In genomic region chrX:13716905-13717304, GRCh38 we compare ENCODE assay signal across 17 cellular contexts. TPM values are rescaled to one million over a fixed set of nuclear protein-coding genes. Genes with fewer than 3 reads are reported as not detected.
DNase-seq lines count a peak whose midpoint lies in the region; ATAC-seq and TF ChIP-seq lines count a peak whose summit lies in the region.
"Had no signal": no experiment of that assay in that cellular context is flagged by ENCODE, and none has a peak within 500 bp of the region (broad histone marks: within the 10 kb centered on the region; RNA-seq: fewer than 3 reads in every experiment).

No MANE protein-coding gene starts in this region.

- H3K4me3 Mint-ChIP-seq in Caco-2 (ENCODE audit: unreplicated experiment): no peak overlapping the region
- H3K4me3 Mint-ChIP-seq: naive B cell had no signal

- peaks cover 8% of the 10 kb centered on the region for H3K4me1 Mint-ChIP-seq in Caco-2 (ENCODE audit: low read depth, unreplicated experiment)

- no peaks in the 10 kb centered on the region for H3K27me3 Mint-ChIP-seq in Caco-2 (ENCODE audit: insufficient read depth, unreplicated experiment)
- H3K27me3 Mint-ChIP-seq: naive B cell had no signal

- TF ChIP-seq CTCF in AG04450 (IDR thresholded peaks at IDR 0.05; ENCODE audit: low read depth, low read length) (no peak), Caco-2 (IDR thresholded peaks at IDR 0.05; ENCODE audit: insufficient read depth in 1 of 2, low read depth in 1 of 2, low read length in 1 of 2, severe bottlenecking in 1 of 2, unreplicated experiment in 1 of 2) (no peak)

- no peaks in the 10 kb centered on the region for H3K9me3 Mint-ChIP-seq in Caco-2 (ENCODE audit: unreplicated experiment)
- H3K9me3 Mint-ChIP-seq: naive B cell had no signal

- peak overlapping the region; percentile 21 for H3K27ac ChIP-seq in AG04450 (ENCODE audit: low read depth, low read length)
- H3K27ac ChIP-seq: cardiac muscle cell, KMS-11 had no signal

- CTCF ChIA-PET in AG04450 (lab: Charles Lee) (no interaction called here), Caco-2 (lab: Charles Lee) (no interaction called here)

- H3K27me3 ChIP-seq in AG04450 (ENCODE audit: control insufficient read depth, insufficient read depth, low read length) (no peaks in the 10 kb centered on the region), Caco-2 (replicated peaks; ENCODE audit: control insufficient read depth, insufficient read depth, low read length) (no peaks in the 10 kb centered on the region)
- H3K27me3 ChIP-seq: cardiac muscle cell, right atrium auricular region had no signal

- H3K4me1 ChIP-seq in Caco-2: no peaks in the 10 kb centered on the region; the same call in 1 of the 2 replicates

- POLR2A ChIA-PET in AG04450 (lab: Yijun Ruan, JAX) (no interaction called here), Caco-2 (lab: Charles Lee) (no interaction called here)

- no peak overlapping the region for H3K27ac Mint-ChIP-seq in Caco-2 (ENCODE audit: unreplicated experiment)
- H3K27ac Mint-ChIP-seq: naive B cell had no signal

- no peaks in the 10 kb centered on the region for H3K36me3 ChIP-seq in Caco-2 (ENCODE audit: control insufficient read depth, insufficient read depth, low read length)

- intact Hi-C loops in left colon (cut with DNase I, micrococcal nuclease): no loop called here
- intact Hi-C loops in Caco-2 (cut with micrococcal nuclease; ENCODE audit: unreplicated experiment): no loop called here

- H3K9me3 ChIP-seq in AG04450 (ENCODE audit: control insufficient read depth, insufficient read depth, low read length): no peaks in the 10 kb centered on the region
- no peaks in the 10 kb centered on the region for H3K9me3 ChIP-seq in Caco-2
- H3K9me3 ChIP-seq: heart right ventricle, right atrium auricular region had no signal

- H3K4me3 ChIP-seq in AG04450 (ENCODE audit: low read depth, low read length): no peak overlapping the region
- H3K4me3 ChIP-seq in Caco-2 (ENCODE audit: low read depth, low read length): no peak overlapping the region
- H3K4me3 ChIP-seq: cardiac muscle cell, heart right ventricle, right atrium auricular region had no signal

- BruUV-seq in Caco-2 (replicated peaks; lab: Mats Ljungman, UMichigan): no TSS peak

- H3K36me3 Mint-ChIP-seq in Caco-2 (ENCODE audit: insufficient read depth, unreplicated experiment): peaks cover 27% of the 10 kb centered on the region

- ATAC-seq in left colon: peak; percentile 31

- DNase-seq in NCI-H1417 (lab: John Stamatoyannopoulos, UW): peak in 2 of 3 experiments; percentile 6 to 22
- no peak for DNase-seq in NCI-H1417 treated with DMSO at 0.1 percent for 48 hours (lab: John Stamatoyannopoulos, UW)
- no peak for DNase-seq in AG04450 (ENCODE audit: low read depth, low spot score)
- peak; percentile 40 for DNase-seq in activated CD4-positive, alpha-beta T cell treated with anti-CD3 and anti-CD28 coated beads, Interleukin-2, amount 50 U/mL, for 1 hour
- no peak for DNase-seq in left colon
- DNase-seq in UCSD-AML1 (lab: John Stamatoyannopoulos, UW; ENCODE audit: unreplicated experiment): no peak
- no peak for DNase-seq in mucosa of gallbladder (ENCODE audit: low spot score)
- DNase-seq in Caco-2: no peak
- DNase-seq: COR-L47, heart right ventricle, left cardiac atrium, naive B cell, NCI-H1694, SHP77 had no signal

RNA-seq across cellular contexts. Expression of gene TRAPPC2, which starts 17.5 kb away (rescaled TPM):
- polyA plus RNA-seq in AG04450 (2011; rRNA removed): 9.7 and 11.1 TPM in 2 replicates
- 8.6 and 12.7 TPM in 2 replicates for polyA minus RNA-seq in AG04450 (2011; rRNA and poly(A)+ RNA removed)
- total RNA-seq in left colon: 10 to 100 TPM; 21.7 TPM
- total RNA-seq in mucosa of gallbladder: 25.1 TPM
- 19.3 and 19.4 TPM in 2 replicates for total RNA-seq in Caco-2 (2022)

RNA-seq across cellular contexts. Expression of gene OFD1, which starts 17.6 kb away (rescaled TPM):
- 9.9 and 14.1 TPM in 2 replicates for polyA plus RNA-seq in AG04450 (2011; rRNA removed)
- polyA minus RNA-seq in AG04450 (2011; rRNA and poly(A)+ RNA removed): 7.9 and 9.9 TPM in 2 replicates
- total RNA-seq in left colon: 10 to 100 TPM; 27.7 to 36.3 TPM
- 33.2 TPM for total RNA-seq in mucosa of gallbladder
- 33.9 and 34.0 TPM in 2 replicates for total RNA-seq in Caco-2 (2022)

RNA-seq across cellular contexts. Expression of gene RAB9A, which starts 28.0 kb away (rescaled TPM):
- 27.9 and 41.7 TPM in 2 replicates for polyA plus RNA-seq in AG04450 (2011; rRNA removed)
- 7.9 and 10.6 TPM in 2 replicates for polyA minus RNA-seq in AG04450 (2011; rRNA and poly(A)+ RNA removed)
- total RNA-seq in left colon: 10 to 100 TPM; 28.0 to 70.6 TPM
- total RNA-seq in mucosa of gallbladder: 32.2 TPM
- 22.9 and 25.5 TPM in 2 replicates for total RNA-seq in Caco-2 (2022)

Comparison
In these comparisons a context has a peak if more than half of its experiments do, and no peak if none do; other contexts are left out.
1. DNase-seq: peak in NCI-H1417 (2 of 3) and activated CD4-positive, alpha-beta T cell treated with anti-CD3 and anti-CD28 coated beads, Interleukin-2, amount 50 U/mL, for 1 hour (single experiment); none in NCI-H1417 treated with DMSO at 0.1 percent for 48 hours (single experiment), AG04450 (single experiment), left colon (0 of 2), UCSD-AML1 (single experiment), mucosa of gallbladder (single experiment) and Caco-2 (0 of 2).